22 cellular contexts compared by ENCODE assay signal in the genomic region with DNA sequence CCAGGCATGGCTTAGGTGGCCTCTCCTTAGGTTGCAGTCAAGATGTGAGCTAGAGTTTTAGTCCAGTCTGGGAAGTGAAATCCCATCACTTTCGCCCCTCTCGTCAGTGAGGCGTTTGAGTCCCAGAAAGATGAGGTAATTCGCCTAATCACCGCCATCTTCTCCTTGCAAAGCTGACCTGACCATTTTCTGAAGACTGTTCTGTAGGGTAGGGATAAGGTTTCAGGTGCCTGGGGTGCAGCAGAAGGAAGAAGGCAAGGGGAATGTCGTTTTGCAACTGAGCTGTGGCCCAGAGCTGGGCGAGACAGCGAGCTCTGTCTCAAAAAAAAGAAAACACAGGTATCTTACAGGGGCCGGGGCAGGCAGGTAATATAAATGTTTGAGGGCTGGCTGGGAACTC.
DNase-seq lines count a peak whose midpoint lies in the region; ATAC-seq, FAIRE-seq and TF ChIP-seq lines count a peak whose summit lies in the region.
"Had no signal": no experiment of that assay in that cellular context is flagged by ENCODE, and none has a peak within 500 bp of the region (broad histone marks: within the 10 kb centered on the region; RNA-seq: fewer than 3 reads in every experiment).

No MANE protein-coding gene starts in this region.

- POLR2A ChIA-PET in H1 (lab: Charles Lee; ENCODE audit: partially characterized antibody): interaction anchor here (0.5 to 2.0 kb wide), 6 partner anchors 23 to 465 kb away, joined by 3 to 7 read pairs (median 4); partner anchors contain the start of gene CECR2
- POLR2A ChIA-PET in activated CD4-positive, alpha-beta memory T cell treated with anti-CD3 and anti-CD28 coated beads for 36 hours (lab: Charles Lee): no interaction called here

- no peak for TF ChIP-seq POLR2A in H1 (IDR thresholded peaks at IDR 0.05; ENCODE audit: control extremely low read depth in 1 of 2, low read depth in 2 of 2, low read length in 2 of 2)
- no peak for TF ChIP-seq POLR2A in gastrocnemius medialis (IDR thresholded peaks at IDR 0.05)

- H3K9me3 ChIP-seq in H1 (ENCODE audit: insufficient read depth in 2 of 2, low read depth in 1 of 2, low read length in 1 of 2) (no peaks in the 10 kb centered on the region), gastrocnemius medialis (no peaks in the 10 kb centered on the region)
- H3K9me3 ChIP-seq: BE2C had no signal

- H3K9ac ChIP-seq in H1 (replicated peaks in 1 of 4; ENCODE audit: extremely low read depth in 1 of 4, low read depth in 3 of 4, low read length in 3 of 4): no peak overlapping the region; a peak in 1 of 7 replicates

- H3K4me1 ChIP-seq in H1 (replicated peaks in 1 of 4; ENCODE audit: control insufficient read depth in 3 of 4, insufficient read depth in 4 of 4, low read length in 3 of 4) (peaks cover 5 to 9% (median 6%) of the 10 kb centered on the region in 4 experiments; a peak in 6 of 7 replicates), gastrocnemius medialis (peaks cover 17 to 24% of the 10 kb centered on the region in 2 donors)
- H3K4me1 ChIP-seq: BE2C had no signal

- no peak overlapping the region for H2BK12ac ChIP-seq in H1 (ENCODE audit: low read depth, low read length)

- H4K20me1 ChIP-seq in H1 (replicated peaks in 1 of 2; ENCODE audit: control insufficient read depth in 1 of 2, insufficient read depth in 2 of 2, low read length in 2 of 2): no peaks in the 10 kb centered on the region

- H3K14ac ChIP-seq in H1 (ENCODE audit: insufficient read length): no peak overlapping the region

- H3K27me3 Mint-ChIP-seq in nephron progenitor cell (ENCODE audit: low read depth, poor library complexity): peaks cover 10% of the 10 kb centered on the region
- H3K27me3 Mint-ChIP-seq in activated CD4-positive, alpha-beta memory T cell treated with anti-CD3 and anti-CD28 coated beads for 36 hours: no peaks in the 10 kb centered on the region
- H3K27me3 Mint-ChIP-seq: CD4-positive, alpha-beta T cell had no signal

- no peak for TF ChIP-seq CTCF in H1 (IDR thresholded peaks at IDR 0.05; ENCODE audit: control extremely low read depth in 1 of 3, insufficient read depth in 1 of 3, low read depth in 1 of 3, low read length in 3 of 3)
- no peak for TF ChIP-seq CTCF in nephron progenitor cell (IDR thresholded peaks at IDR 0.05)
- no peak for TF ChIP-seq CTCF in gastrocnemius medialis (IDR thresholded peaks at IDR 0.05 in 4 of 5, conservative IDR thresholded peaks at IDR 0.05 in 1 of 5)

- no peak overlapping the region for H3K4me3 Mint-ChIP-seq in nephron progenitor cell
- H3K4me3 Mint-ChIP-seq in activated CD4-positive, alpha-beta memory T cell treated with anti-CD3 and anti-CD28 coated beads for 36 hours: no peak overlapping the region
- H3K4me3 Mint-ChIP-seq: CD4-positive, alpha-beta T cell had no signal

- H4K5ac ChIP-seq in H1 (ENCODE audit: insufficient read length, low read depth, low read length): peak overlapping the region; percentile 8

- no peaks in the 10 kb centered on the region for H3K36me3 Mint-ChIP-seq in nephron progenitor cell (ENCODE audit: low read depth)
- no peaks in the 10 kb centered on the region for H3K36me3 Mint-ChIP-seq in activated CD4-positive, alpha-beta memory T cell treated with anti-CD3 and anti-CD28 coated beads for 36 hours

- peaks cover 46% of the 10 kb centered on the region for H3K4me1 Mint-ChIP-seq in nephron progenitor cell
- peaks cover 20% of the 10 kb centered on the region for H3K4me1 Mint-ChIP-seq in activated CD4-positive, alpha-beta memory T cell treated with anti-CD3 and anti-CD28 coated beads for 36 hours (ENCODE audit: low read depth)

- peak overlapping the region; percentile 87 for H2BK120ac ChIP-seq in H1 (replicated peaks; ENCODE audit: low read depth, low read length)

- intact Hi-C loops in gastrocnemius medialis (cut with DNase I; ENCODE audit: low total_unique reads): no loop called here
- intact Hi-C loops in activated CD4-positive, alpha-beta memory T cell treated with anti-CD3 and anti-CD28 coated beads for 36 hours (cut with micrococcal nuclease): no loop called here

- peak overlapping the region; percentile 55; the same call in 1 of the 2 replicates for H2BK15ac ChIP-seq in H1 (ENCODE audit: low read length)

- H3K27ac ChIP-seq in H1 (ENCODE audit: low read depth, low read length): peak overlapping the region; percentile 14; the same call in 1 of the 2 replicates
- H3K27ac ChIP-seq in gastrocnemius medialis: peak overlapping the region in 3 of 4 donors; percentile 3 to 69 (median 46)

- CTCF ChIA-PET in H1 (lab: Charles Lee; ENCODE audit: partially characterized antibody): interaction anchor here (0.6 to 3.8 kb wide), 15 partner anchors 9 to 454 kb away, joined by 3 to 18 read pairs (median 4); no protein-coding TSS in a partner anchor
- CTCF ChIA-PET in activated CD4-positive, alpha-beta memory T cell treated with anti-CD3 and anti-CD28 coated beads for 36 hours (lab: Charles Lee): interaction anchor here (2.6 kb wide), 1 partner anchor 135 kb away, joined by 9 read pairs; no protein-coding TSS in a partner anchor

- TF ChIP-seq RAD21 in H1 (IDR thresholded peaks at IDR 0.05 in 1 of 2, conservative IDR thresholded peaks at IDR 0.05 in 1 of 2; ENCODE audit: low read depth in 2 of 2, low read length in 2 of 2): no peak

- H3K4me3 ChIP-seq in H1 (ENCODE audit: extremely low read depth in 1 of 4, insufficient read depth in 2 of 4, low read depth in 3 of 4, low read length in 4 of 4): no peak overlapping the region
- H3K4me3 ChIP-seq in gastrocnemius medialis: no peak overlapping the region

- peak overlapping the region; percentile 75 for H3K18ac ChIP-seq in H1 (ENCODE audit: extremely low read depth, low read length)

- 0 out of 2 replicates have a peak overlapping the region, but pooled peaks have one; percentile 61 for H2BK5ac ChIP-seq in H1 (ENCODE audit: low read depth, low read length)

- peak overlapping the region; percentile 84 for H2BK20ac ChIP-seq in H1 (ENCODE audit: low read length)

- peak overlapping the region; percentile 100 for H2AFZ ChIP-seq in H1 (ENCODE audit: low read length)

- H3K23me2 ChIP-seq in H1 (ENCODE audit: low read depth, low read length): 0 out of 2 replicates have a peak, but pooled peaks cover 2% of the 10 kb centered on the region

- H3K56ac ChIP-seq in H1 (replicated peaks; ENCODE audit: insufficient read length, low read depth, low read length): no peak overlapping the region

- no peak for TF ChIP-seq EP300 in H1 (IDR thresholded peaks at IDR 0.05; ENCODE audit: borderline replicate concordance in 1 of 2, low read depth in 2 of 2, low read length in 2 of 2)

- H3K79me1 ChIP-seq in H1 (ENCODE audit: low read depth, low read length): no peaks in the 10 kb centered on the region

- H2AK5ac ChIP-seq in H1 (ENCODE audit: low read depth, low read length): no peak overlapping the region

- DNase-seq in ELF-1 (ENCODE audit: low read depth, low spot score): peak; percentile 69
- no peak for DNase-seq in H1 (ENCODE audit: low read depth in 1 of 2, low spot score in 2 of 2)
- DNase-seq in nephron progenitor cell: no peak
- no peak for DNase-seq in gastrocnemius medialis
- DNase-seq in activated CD4-positive, alpha-beta memory T cell treated with anti-CD3 and anti-CD28 coated beads for 36 hours: no peak
- DNase-seq in occipital lobe (lab: John Stamatoyannopoulos, UW): no peak
- no peak for DNase-seq in activated CD4-positive, alpha-beta T cell treated with anti-CD3 and anti-CD28 coated beads, Interleukin-2, amount 50 U/mL, for 4 hours
- DNase-seq: 8988T; BE2C; Calu3; CD4-positive, alpha-beta T cell; DMS53; H7; NCI-H1105; NCI-H1694 treated with DMSO at 0.1 percent for 48 hours; NCI-H2171; NCI-H446; NCI-H69; NK-92 treated with Interleukin-12 subunit alpha and Interleukin-12 subunit beta, amount 100 ng/mL, for 24 hours; OCI-M1 had no signal

- peak overlapping the region in 1 of 2 experiments; percentile 17; a peak in 1 of 4 replicates for H3K4me2 ChIP-seq in H1 (ENCODE audit: insufficient read depth in 1 of 2, low read depth in 2 of 2, low read length in 2 of 2)

- in situ Hi-C loops in gastrocnemius medialis (cut with MboI; ENCODE audit: low sequenced_read_pairs in 4 of 4): no loop called here

- no peak overlapping the region for H3K23ac ChIP-seq in H1 (ENCODE audit: insufficient read length)

- ATAC-seq in gastrocnemius medialis: no peak
- ATAC-seq in HG02938 (IDR thresholded peaks at IDR 0.05; ENCODE audit: unreplicated experiment): no peak

- H4K8ac ChIP-seq in H1 (ENCODE audit: extremely low read depth, insufficient read depth, low read length): peak overlapping the region; percentile 53; the same call in 1 of the 2 replicates

- H3K4ac ChIP-seq in H1 (replicated peaks; ENCODE audit: insufficient read length, low read depth, low read length): no peak overlapping the region

- H3K36me3 ChIP-seq in H1 (ENCODE audit: control insufficient read depth in 2 of 4, insufficient read depth in 4 of 4, low read length in 3 of 4) (no peaks in the 10 kb centered on the region), gastrocnemius medialis (no peaks in the 10 kb centered on the region)
- H3K36me3 ChIP-seq: BE2C had no signal

- H4K91ac ChIP-seq in H1 (replicated peaks; ENCODE audit: insufficient read length, low read length): peak overlapping the region; percentile 96

- H3K27me3 ChIP-seq in H1 (replicated peaks in 1 of 4; ENCODE audit: control insufficient read depth in 3 of 4, extremely low read depth in 1 of 4, insufficient read depth in 3 of 4, low read length in 3 of 4) (no peaks in the 10 kb centered on the region), gastrocnemius medialis (no peaks in the 10 kb centered on the region)
- H3K27me3 ChIP-seq: BE2C had no signal

- no peaks in the 10 kb centered on the region for H3K79me2 ChIP-seq in H1 (ENCODE audit: control insufficient read depth in 1 of 2, insufficient read depth in 2 of 2, low read length in 2 of 2)

- FAIRE-seq in H1 (lab: Jason Lieb, UNC): no peak
- FAIRE-seq: GM19239 had no signal

- WGBS in H1 (ENCODE audit: extremely low coverage in 1 of 2, insufficient coverage in 1 of 2, insufficient read length in 1 of 2, insufficient replicate concordance in 2 of 2, low coverage in 1 of 2, low lambda C conversion rate in 2 of 2, missing lambda C conversion rate in 1 of 2), 2 experiments: 61% methylated on average over 9 of the region's 9 CpGs; no CpG with 5 or more reads in 1 of the 2 experiments

- H3K27ac Mint-ChIP-seq in nephron progenitor cell: peak overlapping the region; percentile 96
- H3K27ac Mint-ChIP-seq in activated CD4-positive, alpha-beta memory T cell treated with anti-CD3 and anti-CD28 coated beads for 36 hours: no peak overlapping the region
- H3K27ac Mint-ChIP-seq: CD4-positive, alpha-beta T cell had no signal

- H3K9me3 Mint-ChIP-seq in nephron progenitor cell: no peaks in the 10 kb centered on the region
- no peaks in the 10 kb centered on the region for H3K9me3 Mint-ChIP-seq in activated CD4-positive, alpha-beta memory T cell treated with anti-CD3 and anti-CD28 coated beads for 36 hours
- H3K9me3 Mint-ChIP-seq: CD4-positive, alpha-beta T cell had no signal

TF ChIP-seq in H1, 55 proteins besides CTCF, POLR2A, EP300 and RAD21 (continues in another document):
- TF ChIP-seq CREB1 (IDR thresholded peaks at IDR 0.05): 0 out of 2 replicates have a peak, but pooled peaks have one; percentile 45
- TF ChIP-seq POU5F1 (IDR thresholded peaks at IDR 0.05; ENCODE audit: low read depth, low read length): no peak
- TF ChIP-seq SAP30 (IDR thresholded peaks at IDR 0.05; ENCODE audit: insufficient read depth, insufficient replicate concordance, low read length): no peak
- peak; percentile 58; the same call in 1 of the 2 replicates for TF ChIP-seq YY1 (IDR thresholded peaks at IDR 0.05; ENCODE audit: low read depth, low read length)
